Comparison of ENCODE assay signal across 8 cellular contexts in the genomic region with DNA sequence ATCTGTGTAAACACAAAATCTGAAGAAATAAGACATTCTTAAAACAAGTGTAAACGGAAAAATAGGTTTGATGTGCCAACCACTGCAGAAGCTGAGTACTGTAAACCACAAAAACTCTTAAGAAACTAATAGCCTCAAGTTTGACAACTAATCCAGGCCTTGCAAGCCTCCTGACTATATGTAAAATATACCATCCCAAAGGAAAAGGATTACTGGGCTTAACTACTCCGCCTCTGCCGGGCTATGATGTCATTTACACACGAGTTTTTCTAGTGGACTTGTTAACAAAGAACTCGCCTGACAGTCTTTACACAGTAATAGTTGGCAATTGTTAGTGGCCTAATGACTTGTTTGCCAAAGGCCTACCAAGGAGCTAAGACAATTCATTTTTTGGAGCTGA. TPM values are rescaled to one million over a fixed set of nuclear protein-coding genes. Genes with fewer than 3 reads are reported as not detected.
A peak's percentile ranks its signal among the peaks of the same experiment; 100 is the strongest.
DNase-seq lines count a peak whose midpoint lies in the region; ATAC-seq, FAIRE-seq and TF ChIP-seq lines count a peak whose summit lies in the region.

No MANE protein-coding gene starts in this region.

- FAIRE-seq in GM12891 (lab: Jason Lieb, UNC) = no peak

- no peaks in the 10 kb centered on the region for H3F3A ChIP-seq in PC-3 (ENCODE audit: low read length, unreplicated experiment)

- peaks cover 14% of the 10 kb centered on the region for H3K36me3 Mint-ChIP-seq in activated naive CD4-positive, alpha-beta T cell treated with anti-CD3 and anti-CD28 coated beads for 36 hours (ENCODE audit: low read depth)
- H3K36me3 Mint-ChIP-seq in endothelial cell (ENCODE audit: low read depth, unreplicated experiment) (peaks cover 8% of the 10 kb centered on the region), nephron (ENCODE audit: low read depth) (peaks cover 11% of the 10 kb centered on the region)

- POLR2A ChIA-PET in PC-3 (lab: Charles Lee; ENCODE audit: unreplicated experiment) = no interaction called here

- H3K4me2 ChIP-seq in PC-3 (ENCODE audit: low read length) = peak overlapping the region; percentile 83

- H3K27me3 Mint-ChIP-seq in activated naive CD4-positive, alpha-beta T cell treated with anti-CD3 and anti-CD28 coated beads for 36 hours (ENCODE audit: low read depth) = no peaks in the 10 kb centered on the region
- H3K27me3 Mint-ChIP-seq in endothelial cell (ENCODE audit: unreplicated experiment) = peaks cover 7% of the 10 kb centered on the region
- no peaks in the 10 kb centered on the region for H3K27me3 Mint-ChIP-seq in nephron (ENCODE audit: low read depth)

- H3K27ac ChIP-seq in PC-3 (ENCODE audit: low read length) = no peak overlapping the region

- H3K9ac ChIP-seq in PC-3 (ENCODE audit: low read length) = peak overlapping the region; percentile 91; the same call in 1 of the 2 replicates

- peak; percentile 5 for ATAC-seq in PC-3
- ATAC-seq in GM19397 (IDR thresholded peaks at IDR 0.05; ENCODE audit: unreplicated experiment) = no peak
- no peak for ATAC-seq in HG03457 (IDR thresholded peaks at IDR 0.05; ENCODE audit: unreplicated experiment)

- no peak overlapping the region for H2AFZ ChIP-seq in PC-3 (ENCODE audit: low read length)

- peak overlapping the region; percentile 96 for H3K4me3 Mint-ChIP-seq in activated naive CD4-positive, alpha-beta T cell treated with anti-CD3 and anti-CD28 coated beads for 36 hours
- H3K4me3 Mint-ChIP-seq in endothelial cell (ENCODE audit: unreplicated experiment) = peak overlapping the region; percentile 99
- H3K4me3 Mint-ChIP-seq in nephron = peak overlapping the region; percentile 98 to 99 (median 99)

- no peaks in the 10 kb centered on the region for H3K9me3 Mint-ChIP-seq in activated naive CD4-positive, alpha-beta T cell treated with anti-CD3 and anti-CD28 coated beads for 36 hours
- no peaks in the 10 kb centered on the region for H3K9me3 Mint-ChIP-seq in endothelial cell (ENCODE audit: unreplicated experiment)
- no peaks in the 10 kb centered on the region for H3K9me3 Mint-ChIP-seq in nephron

- TF ChIP-seq CTCF in PC-3 (conservative IDR thresholded peaks at IDR 0.05; ENCODE audit: low read depth, low read length) (no peak), endothelial cell (IDR thresholded peaks at IDR 0.05; ENCODE audit: unreplicated experiment) (no peak), nephron (IDR thresholded peaks at IDR 0.05; ENCODE audit: unreplicated experiment in 3 of 3) (no peak)

- H3K4me1 ChIP-seq in PC-3 (ENCODE audit: insufficient read depth, low read length) = peaks cover 23% of the 10 kb centered on the region

- H3K36me3 ChIP-seq in PC-3 (ENCODE audit: low read depth, low read length) = peaks cover 4% of the 10 kb centered on the region; the same call in 1 of the 2 replicates

- H3K4me1 Mint-ChIP-seq in activated naive CD4-positive, alpha-beta T cell treated with anti-CD3 and anti-CD28 coated beads for 36 hours (ENCODE audit: low read depth) = peaks cover 58% of the 10 kb centered on the region
- H3K4me1 Mint-ChIP-seq in endothelial cell (ENCODE audit: unreplicated experiment) (peaks cover 50% of the 10 kb centered on the region), nephron (peaks cover 58% of the 10 kb centered on the region)

- no TSS peak for BruUV-seq in PC-3 (replicated peaks; lab: Mats Ljungman, UMichigan)

- CTCF ChIA-PET in activated naive CD4-positive, alpha-beta T cell treated with anti-CD3 and anti-CD28 coated beads for 36 hours (lab: Charles Lee) = interaction anchor here (0.6 to 1.1 kb wide), 2 partner anchors 31 to 546 kb away, joined by 3 to 4 read pairs; no protein-coding TSS in a partner anchor
- CTCF ChIA-PET in PC-3 (lab: Charles Lee) = no interaction called here

- peak overlapping the region; percentile 94 for H3K4me3 ChIP-seq in PC-3 (ENCODE audit: low read length)

- H3K79me2 ChIP-seq in PC-3 (ENCODE audit: low read length) = peaks cover 72% of the 10 kb centered on the region

- DNase-seq in activated naive CD4-positive, alpha-beta T cell treated with anti-CD3 and anti-CD28 coated beads for 36 hours = no peak
- DNase-seq in activated naive CD4-positive, alpha-beta T cell (lab: John Stamatoyannopoulos, UW) = no peak
- DNase-seq in PC-3 (peak; percentile 50), endothelial cell (ENCODE audit: low spot score) (no peak), GM12891 (ENCODE audit: insufficient read length, low spot score) (no peak)

- no peaks in the 10 kb centered on the region for H3K9me3 ChIP-seq in PC-3 (ENCODE audit: low read length)

- no peaks in the 10 kb centered on the region for H3K9me2 ChIP-seq in PC-3 (replicated peaks; ENCODE audit: low read length)

- peaks cover 61% of the 10 kb centered on the region for H4K20me1 ChIP-seq in PC-3 (ENCODE audit: low read length)

- H3K27ac Mint-ChIP-seq in activated naive CD4-positive, alpha-beta T cell treated with anti-CD3 and anti-CD28 coated beads for 36 hours = peak overlapping the region; percentile 15
- peak overlapping the region; percentile 96 for H3K27ac Mint-ChIP-seq in endothelial cell (ENCODE audit: unreplicated experiment)
- peak overlapping the region; percentile 93 to 99 (median 95) for H3K27ac Mint-ChIP-seq in nephron

- no peak for TF ChIP-seq POLR2A in GM12891 (IDR thresholded peaks at IDR 0.05; ENCODE audit: low read depth, low read length)

- intact Hi-C loops in activated naive CD4-positive, alpha-beta T cell treated with anti-CD3 and anti-CD28 coated beads for 36 hours (cut with micrococcal nuclease) = loop anchor here (1.0 to 2.0 kb wide), 2 partner anchors 11 to 323 kb away; no protein-coding TSS in a partner anchor
- intact Hi-C loops in PC-3 (cut with micrococcal nuclease) = no loop called here

- H3K27me3 ChIP-seq in PC-3 (ENCODE audit: low read length) = no peaks in the 10 kb centered on the region

TF ChIP-seq in GM12891, 5 proteins besides CTCF, POLR2A, EP300 and RAD21:
- TF ChIP-seq POLR2AphosphoS5 (IDR thresholded peaks at IDR 0.05; ENCODE audit: low read depth, low read length) (no peak), TAF1 (IDR thresholded peaks at IDR 0.05; ENCODE audit: low read depth, low read length) (no peak), POU2F2 (IDR thresholded peaks at IDR 0.05; ENCODE audit: low read depth, low read length) (no peak), SPI1 (IDR thresholded peaks at IDR 0.05; ENCODE audit: low read depth, low read length) (no peak), PAX5 (IDR thresholded peaks at IDR 0.05; ENCODE audit: insufficient read depth, low read length, severe bottlenecking) (no peak)

RNA-seq across cellular contexts. Expression of a gene that starts 2.1 kb away (rescaled TPM):
- 10 to 100 TPM; 64.9 to 67.8 TPM for total RNA-seq in activated naive CD4-positive, alpha-beta T cell treated with anti-CD3 and anti-CD28 coated beads for 36 hours
- total RNA-seq in PC-3 (2014; rRNA removed) = 76.7 and 84.4 TPM in 2 replicates
- 102 TPM for total RNA-seq in endothelial cell (ENCODE audit: unreplicated experiment)
- 21.8 TPM for polyA plus RNA-seq in GM12891 (2012; ENCODE audit: low read depth, missing spikeins)

Comparison
In these comparisons a context has a peak if more than half of its experiments do, and no peak if none do; other contexts are left out.
1. H3K27ac Mint-ChIP-seq: peak in every context shown above with its lines; median percentile 96 in endothelial cell; 95 in nephron; 15 in activated naive CD4-positive, alpha-beta T cell treated with anti-CD3 and anti-CD28 coated beads for 36 hours.